8 cellular contexts compared by ENCODE assay signal in genomic region chr4:10582059-10582686, GRCh38.
DNase-seq lines count a peak whose midpoint lies in the region; ATAC-seq and TF ChIP-seq lines count a peak whose summit lies in the region.

No MANE protein-coding gene starts in this region.

- peak; percentile 82 for TF ChIP-seq CTCF in natural killer cell (IDR thresholded peaks at IDR 0.05)
- TF ChIP-seq CTCF in left ventricle myocardium inferior (IDR thresholded peaks at IDR 0.05; ENCODE audit: borderline replicate concordance): peak; percentile 79

- H3K36me3 ChIP-seq in left ventricle myocardium inferior: no peaks in the 10 kb centered on the region

- H3K27ac Mint-ChIP-seq in natural killer cell: no peak overlapping the region
- no peak overlapping the region for H3K27ac Mint-ChIP-seq in natural killer cell treated with Interleukin-12 subunit alpha and Interleukin-12 subunit beta and Interleukin-15 and Interleukin-18, amount 100 ng/mL, for 72 hours
- no peak overlapping the region for H3K27ac Mint-ChIP-seq in activated CD8-positive, alpha-beta T cell treated with anti-CD3 and anti-CD28 coated beads, Interleukin-2, amount 10 ng/mL, durations not matched to agents 7 days and 5 days

- no peaks in the 10 kb centered on the region for H3K9me3 ChIP-seq in left ventricle myocardium inferior (replicated peaks)

- H3K27ac ChIP-seq in left ventricle myocardium inferior (replicated peaks): no peak overlapping the region

- H3K4me1 ChIP-seq in left ventricle myocardium inferior: peaks cover 9% of the 10 kb centered on the region

- CTCF ChIA-PET in activated CD8-positive, alpha-beta T cell treated with anti-CD3 and anti-CD28 coated beads, Interleukin-2, amount 10 ng/mL, durations not matched to agents 7 days and 5 days (lab: Charles Lee): interaction anchor here (1.5 kb wide), 3 partner anchors 16 to 842 kb away, joined by 3 to 4 read pairs (median 4); no protein-coding TSS in a partner anchor

- no peak overlapping the region for H3K4me3 ChIP-seq in left ventricle myocardium inferior

- H3K9me3 Mint-ChIP-seq in natural killer cell: no peaks in the 10 kb centered on the region
- no peaks in the 10 kb centered on the region for H3K9me3 Mint-ChIP-seq in natural killer cell treated with Interleukin-12 subunit alpha and Interleukin-12 subunit beta and Interleukin-15 and Interleukin-18, amount 100 ng/mL, for 72 hours
- H3K9me3 Mint-ChIP-seq in activated CD8-positive, alpha-beta T cell treated with anti-CD3 and anti-CD28 coated beads, Interleukin-2, amount 10 ng/mL, durations not matched to agents 7 days and 5 days (ENCODE audit: insufficient read depth): no peaks in the 10 kb centered on the region

- H3K36me3 Mint-ChIP-seq in natural killer cell: no peaks in the 10 kb centered on the region
- H3K36me3 Mint-ChIP-seq in natural killer cell treated with Interleukin-12 subunit alpha and Interleukin-12 subunit beta and Interleukin-15 and Interleukin-18, amount 100 ng/mL, for 72 hours: no peaks in the 10 kb centered on the region
- no peaks in the 10 kb centered on the region for H3K36me3 Mint-ChIP-seq in activated CD8-positive, alpha-beta T cell treated with anti-CD3 and anti-CD28 coated beads, Interleukin-2, amount 10 ng/mL, durations not matched to agents 7 days and 5 days (ENCODE audit: low read depth)

- intact Hi-C loops in natural killer cell (cut with micrococcal nuclease) (loop anchor here (1.0 to 5.0 kb wide), 2 partner anchors 842 to 1140 kb away; no protein-coding TSS in a partner anchor), left ventricle myocardium inferior (cut with micrococcal nuclease) (no loop called here), sciatic nerve (cut with DNase I) (no loop called here)

- H3K4me3 Mint-ChIP-seq in natural killer cell: no peak overlapping the region
- H3K4me3 Mint-ChIP-seq in natural killer cell treated with Interleukin-12 subunit alpha and Interleukin-12 subunit beta and Interleukin-15 and Interleukin-18, amount 100 ng/mL, for 72 hours: no peak overlapping the region
- no peak overlapping the region for H3K4me3 Mint-ChIP-seq in activated CD8-positive, alpha-beta T cell treated with anti-CD3 and anti-CD28 coated beads, Interleukin-2, amount 10 ng/mL, durations not matched to agents 7 days and 5 days

- ATAC-seq in natural killer cell (peak in 1 of 3 donors; percentile 57), sciatic nerve (peak; percentile 72), GM19397 (IDR thresholded peaks at IDR 0.05; ENCODE audit: unreplicated experiment) (no peak), HG03108 (IDR thresholded peaks at IDR 0.05; ENCODE audit: unreplicated experiment) (no peak)
- ATAC-seq in natural killer cell treated with Interleukin-12 subunit alpha and Interleukin-12 subunit beta and Interleukin-15 and Interleukin-18, amount 100 ng/mL, for 72 hours: no peak
- ATAC-seq in activated CD8-positive, alpha-beta T cell treated with anti-CD3 and anti-CD28 coated beads, Interleukin-2, amount 10 ng/mL, durations not matched to agents 7 days and 5 days: no peak

- peaks cover 36% of the 10 kb centered on the region for H3K27me3 ChIP-seq in left ventricle myocardium inferior (ENCODE audit: low read depth)

- DNase-seq in natural killer cell (no peak), NCI-H1417 (lab: John Stamatoyannopoulos, UW) (peak; percentile 26 to 76 (median 71)), left ventricle myocardium inferior (no peak), sciatic nerve (ENCODE audit: low spot score) (peak; percentile 62)
- no peak for DNase-seq in natural killer cell treated with Interleukin-12 subunit alpha and Interleukin-12 subunit beta and Interleukin-15 and Interleukin-18, amount 100 ng/mL, for 72 hours (ENCODE audit: low spot score)
- peak; percentile 36 for DNase-seq in activated CD8-positive, alpha-beta T cell treated with anti-CD3 and anti-CD28 coated beads, Interleukin-2, amount 10 ng/mL, durations not matched to agents 7 days and 5 days

- H3K4me1 Mint-ChIP-seq in natural killer cell: peaks cover 21% of the 10 kb centered on the region in 2 donors
- H3K4me1 Mint-ChIP-seq in natural killer cell treated with Interleukin-12 subunit alpha and Interleukin-12 subunit beta and Interleukin-15 and Interleukin-18, amount 100 ng/mL, for 72 hours (ENCODE audit: low read depth in 2 of 2): peaks cover 6 to 8% of the 10 kb centered on the region in 2 donors
- H3K4me1 Mint-ChIP-seq in activated CD8-positive, alpha-beta T cell treated with anti-CD3 and anti-CD28 coated beads, Interleukin-2, amount 10 ng/mL, durations not matched to agents 7 days and 5 days (ENCODE audit: low read depth): peaks cover 9% of the 10 kb centered on the region

- POLR2A ChIA-PET in activated CD8-positive, alpha-beta T cell treated with anti-CD3 and anti-CD28 coated beads, Interleukin-2, amount 10 ng/mL, durations not matched to agents 7 days and 5 days (lab: Charles Lee): no interaction called here

- no peaks in the 10 kb centered on the region for H3K27me3 Mint-ChIP-seq in natural killer cell (ENCODE audit: low read depth in 2 of 2)
- H3K27me3 Mint-ChIP-seq in natural killer cell treated with Interleukin-12 subunit alpha and Interleukin-12 subunit beta and Interleukin-15 and Interleukin-18, amount 100 ng/mL, for 72 hours: no peaks in the 10 kb centered on the region
- peaks cover 3% of the 10 kb centered on the region for H3K27me3 Mint-ChIP-seq in activated CD8-positive, alpha-beta T cell treated with anti-CD3 and anti-CD28 coated beads, Interleukin-2, amount 10 ng/mL, durations not matched to agents 7 days and 5 days (ENCODE audit: low read depth)

Comparison
In these comparisons a context has a peak if more than half of its experiments do, and no peak if none do; other contexts are left out.
1. DNase-seq: peak in NCI-H1417 (3 of 3), activated CD8-positive, alpha-beta T cell treated with anti-CD3 and anti-CD28 coated beads, Interleukin-2, amount 10 ng/mL, durations not matched to agents 7 days and 5 days (single experiment) and sciatic nerve (single experiment); none in natural killer cell (single experiment), natural killer cell treated with Interleukin-12 subunit alpha and Interleukin-12 subunit beta and Interleukin-15 and Interleukin-18, amount 100 ng/mL, for 72 hours (single experiment) and left ventricle myocardium inferior (single experiment).